ENCODE assay signal across 3 cellular contexts in the genomic region with DNA sequence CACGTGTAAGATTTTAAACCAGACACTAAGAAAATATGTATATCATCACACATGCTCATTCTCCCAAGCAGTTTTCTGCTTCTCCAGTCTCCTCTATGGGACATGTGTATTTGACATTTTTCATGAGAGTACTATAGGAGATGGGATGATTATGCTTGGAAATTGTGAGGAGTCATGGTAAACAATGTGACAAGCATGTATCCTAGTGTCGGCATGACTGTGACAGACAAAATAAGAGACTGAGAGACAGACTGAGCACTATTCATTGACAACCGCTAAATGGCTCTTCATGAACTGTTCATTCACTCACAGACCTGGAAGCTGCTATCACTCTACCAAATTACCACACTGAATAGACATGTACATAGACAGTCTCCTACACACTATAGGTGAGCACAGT.
"Had no signal": no experiment of that assay in that cellular context is flagged by ENCODE, and none has a peak within 500 bp of the region (broad histone marks: within the 10 kb centered on the region; RNA-seq: fewer than 3 reads in every experiment).

No MANE protein-coding gene starts in this region.

- ATAC-seq: GM12878 had no signal

- DNase-seq: GDM1, GF-D8 had no signal

- H3K4me3 ChIP-seq: GM12878 had no signal
